Comparison of ENCODE assay signal across 8 cellular contexts in genomic region chr7:107045195-107045960, GRCh38. TPM values are rescaled to one million over a fixed set of nuclear protein-coding genes. Genes with fewer than 3 reads are reported as not detected.
DNase-seq lines count a peak whose midpoint lies in the region; ATAC-seq and TF ChIP-seq lines count a peak whose summit lies in the region.

No MANE protein-coding gene starts in this region.

- TF ChIP-seq CTCF in 22Rv1 (IDR thresholded peaks at IDR 0.05), result no peak
- TF ChIP-seq CTCF in GM13976 (IDR thresholded peaks at IDR 0.05; ENCODE audit: borderline replicate concordance, control extremely low read depth, extremely low read depth, insufficient read depth, missing control alignments), result no peak
- no peak for TF ChIP-seq CTCF in WERI-Rb-1 (IDR thresholded peaks at IDR 0.05; ENCODE audit: low read depth, low read length)
- no peak for TF ChIP-seq CTCF in retinal pigment epithelial cell (conservative IDR thresholded peaks at IDR 0.05; ENCODE audit: low read depth, low read length)

- ATAC-seq in left lobe of liver, result no peak

- no peaks in the 10 kb centered on the region for H3K27me3 ChIP-seq in WERI-Rb-1 (ENCODE audit: insufficient read depth, low read depth, severe bottlenecking)

- H3K27ac ChIP-seq in 22Rv1, result peak overlapping the region; percentile 55; the same call in 1 of the 2 replicates
- peak overlapping the region; percentile 53; the same call in 1 of the 2 replicates for H3K27ac ChIP-seq in WERI-Rb-1

- DNase-seq in GM13976 (ENCODE audit: low spot score), result peak; percentile 9
- DNase-seq in WERI-Rb-1, result no peak
- DNase-seq in head of caudate nucleus, result peak in 37 of 42 donors; percentile 14 to 83 (median 50)
- DNase-seq in retinal pigment epithelial cell (ENCODE audit: low read depth), result no peak
- DNase-seq in activated CD4-positive, alpha-beta T cell treated with anti-CD3 and anti-CD28 coated beads, Interleukin-2, amount 50 U/mL, for 4 hours, result no peak
- DNase-seq in left lobe of liver (ENCODE audit: low spot score), result no peak
- no peak for DNase-seq in AG08395 (ENCODE audit: low spot score)

- H3K4me3 ChIP-seq in WERI-Rb-1 (ENCODE audit: low read depth, low read length) (peak overlapping the region; percentile 93), retinal pigment epithelial cell (ENCODE audit: low read length) (peak overlapping the region; percentile 81)

- H3K9me3 ChIP-seq in WERI-Rb-1 (ENCODE audit: severe bottlenecking), result no peaks in the 10 kb centered on the region

- no peaks in the 10 kb centered on the region for H3K36me3 ChIP-seq in WERI-Rb-1

- in situ Hi-C loops in GM13976 (cut with MboI; ENCODE audit: low sequenced_read_pairs, unreplicated experiment), result no loop called here

- intact Hi-C loops in head of caudate nucleus (cut with DNase I), result loop anchor here (10.0 kb wide), 1 partner anchor 99 kb away; no protein-coding TSS in a partner anchor

RNA-seq across cellular contexts. Expression of gene PRKAR2B, which starts 0.9 kb away (rescaled TPM):
- 2.0 TPM for total RNA-seq in left lobe of liver

Comparison
In these comparisons a context has a peak if more than half of its experiments do, and no peak if none do; other contexts are left out.
1. DNase-seq: peak in GM13976 (single experiment) and head of caudate nucleus (37 of 42); none in WERI-Rb-1 (single experiment), retinal pigment epithelial cell (single experiment), activated CD4-positive, alpha-beta T cell treated with anti-CD3 and anti-CD28 coated beads, Interleukin-2, amount 50 U/mL, for 4 hours (0 of 2), left lobe of liver (single experiment) and AG08395 (single experiment).